21 cellular contexts compared by ENCODE assay signal in the genomic region with DNA sequence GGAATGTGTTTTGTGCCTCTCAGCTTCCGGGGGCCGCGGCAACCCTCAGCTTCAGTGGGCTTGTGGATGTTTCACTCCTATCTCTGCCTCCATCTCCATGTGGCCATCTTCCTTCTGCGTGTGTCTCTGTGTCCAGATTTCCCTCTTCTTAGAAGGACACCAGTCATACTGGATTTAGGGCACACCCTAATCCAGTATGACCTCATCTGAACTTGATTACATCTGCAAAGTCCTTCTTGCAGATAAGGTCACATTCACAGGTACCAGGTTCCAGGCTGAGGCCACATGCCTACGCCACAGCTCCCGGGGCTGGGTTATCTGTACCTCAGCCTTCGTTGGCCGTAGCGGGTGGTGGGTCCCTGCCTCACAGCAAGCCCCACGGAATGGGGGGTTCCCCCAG.
"Had no signal": no experiment of that assay in that cellular context is flagged by ENCODE, and none has a peak within 500 bp of the region (broad histone marks: within the 10 kb centered on the region; RNA-seq: fewer than 3 reads in every experiment).

No MANE protein-coding gene starts in this region.

- FAIRE-seq: RCC 7860 had no signal

- H3K27me3 ChIP-seq: SJSA1 had no signal

- H3K4me1 Mint-ChIP-seq: IgD-negative memory B cell had no signal

- H3K4me3 ChIP-seq: SJSA1, SK-N-MC had no signal

- H3K36me3 ChIP-seq: SJSA1 had no signal

- H3K27ac Mint-ChIP-seq: IgD-negative memory B cell had no signal

- H3K27ac ChIP-seq: SJSA1, SK-N-MC had no signal

- DNase-seq: KBM-7, MV-4-11, NCI-H1048, NCI-H1105, NCI-H1417, NCI-H1436 treated with DMSO at 0.1 percent for 48 hours, NCI-H1694, NCI-H1930, NCI-H2081, NCI-H2107, NCI-H2227 treated with DMSO at 0.1 percent for 48 hours, NCI-H524, NCI-H69, NCI-H774, Right ventricle myocardium superior, RPMI8226, SIG-M5 had no signal
